5 cellular contexts compared by ENCODE assay signal in the genomic region with DNA sequence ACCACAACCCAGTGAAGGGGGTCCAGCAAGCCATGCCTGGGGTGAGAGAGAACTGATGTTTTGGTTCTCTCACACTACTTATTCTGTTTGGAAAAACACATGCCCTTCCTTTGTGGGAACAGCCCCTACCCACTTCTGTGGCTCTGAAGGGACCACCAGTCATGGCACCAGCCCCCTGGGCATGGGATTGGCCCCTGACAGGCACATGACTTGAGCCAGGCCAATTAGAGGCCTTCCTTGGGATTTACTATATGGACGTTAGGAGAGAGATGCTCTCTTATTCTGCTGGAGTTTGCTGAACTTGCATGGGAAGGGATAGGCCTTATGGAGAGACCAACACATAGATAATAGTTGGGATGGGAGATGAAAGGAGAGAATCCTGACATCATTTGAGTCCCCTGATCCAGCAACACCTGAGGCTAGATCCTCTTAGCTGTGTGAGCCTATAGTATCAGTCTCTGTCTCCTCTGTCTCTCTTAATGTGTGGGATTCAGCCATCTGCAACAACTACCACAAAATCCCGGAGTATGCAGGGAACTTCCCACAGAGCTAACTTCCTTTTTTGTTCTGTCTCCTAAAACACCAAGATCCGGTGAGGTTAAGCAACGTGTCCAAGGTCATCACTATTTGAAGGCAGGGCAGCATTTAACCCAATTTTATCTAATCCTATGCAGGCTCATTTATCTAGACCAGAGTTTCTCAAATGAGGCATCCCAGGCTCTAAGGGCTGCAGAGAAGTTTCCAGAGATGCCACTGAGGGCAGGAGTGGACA. TPM values are rescaled to one million over a fixed set of nuclear protein-coding genes. Genes with fewer than 3 reads are reported as not detected.
"Had no signal": no experiment of that assay in that cellular context is flagged by ENCODE, and none has a peak within 500 bp of the region (broad histone marks: within the 10 kb centered on the region; RNA-seq: fewer than 3 reads in every experiment).

No MANE protein-coding gene starts in this region.

RNA-seq across cellular contexts. Expression of a gene that starts 16.0 kb away (rescaled TPM):
- total RNA-seq: activated CD4-positive, alpha-beta T cell treated with anti-CD3 and anti-CD28 coated beads, Interleukin-2, amount 10 ng/mL, durations not matched to agents 24 days and 14 days; activated naive CD4-positive, alpha-beta T cell treated with anti-CD3 and anti-CD28 coated beads for 36 hours; activated naive CD8-positive, alpha-beta T cell treated with anti-CD3 and anti-CD28 coated beads, Interleukin-2, amount 10 ng/mL, durations not matched to agents 7 days and 5 days; activated T-cell treated with anti-CD3 and anti-CD28 coated beads, Interleukin-2, amount 50 U/mL, for 72 hours; bronchial epithelial cell had no signal
